Comparison of ENCODE assay signal across 15 cellular contexts in genomic region chr3:171828852-171829770, GRCh38. TPM values are rescaled to one million over a fixed set of nuclear protein-coding genes. Genes with fewer than 3 reads are reported as not detected.
DNase-seq lines count a peak whose midpoint lies in the region; ATAC-seq, FAIRE-seq and TF ChIP-seq lines count a peak whose summit lies in the region.
"Had no signal": no experiment of that assay in that cellular context is flagged by ENCODE, and none has a peak within 500 bp of the region (broad histone marks: within the 10 kb centered on the region; RNA-seq: fewer than 3 reads in every experiment).

No MANE protein-coding gene starts in this region.

- in situ Hi-C loops in K562 (cut with MboI) = no loop called here
- in situ Hi-C loops in HepG2 (cut with HindIII; ENCODE audit: extremely low pct_ligation_motif_present, low pct_unique_long_range_greater_than_20kb) = no loop called here

- POLR2A ChIA-PET in K562 (lab: Yijun Ruan, JAX) (interaction anchor here (0.6 to 1.4 kb wide), 5 partner anchors 15 to 363 kb away, joined by 3 to 4 read pairs (median 3); partner anchors contain the start of gene PLD1), HepG2 (lab: Yijun Ruan, JAX) (interaction anchor here (1.0 to 5.6 kb wide), 9 partner anchors 9 to 213 kb away, joined by 3 to 37 read pairs (median 5); partner anchors contain the start of genes PLD1 and TMEM212)

- no peaks in the 10 kb centered on the region for H4K20me1 ChIP-seq in K562 (replicated peaks; ENCODE audit: control insufficient read depth, insufficient read depth, low read length)
- no peaks in the 10 kb centered on the region for H4K20me1 ChIP-seq in HepG2 (ENCODE audit: insufficient read depth, low read length)

- H2AFZ ChIP-seq in K562 (ENCODE audit: low read depth, low read length) (no peak overlapping the region), HepG2 (ENCODE audit: low read length) (no peak overlapping the region)

- TF ChIP-seq POLR2A in K562 (conservative IDR thresholded peaks at IDR 0.05) (no peak), HepG2 (IDR thresholded peaks at IDR 0.05; ENCODE audit: insufficient read depth in 1 of 2, low read depth in 2 of 2, low read length in 2 of 2) (no peak), upper lobe of left lung (IDR thresholded peaks at IDR 0.05) (no peak)

- TF ChIP-seq EP300 in K562 (IDR thresholded peaks at IDR 0.05; ENCODE audit: low read length) = no peak
- no peak for TF ChIP-seq EP300 in HepG2 (IDR thresholded peaks at IDR 0.05; ENCODE audit: low read depth in 2 of 2, low read length in 2 of 2)
- no peak for TF ChIP-seq EP300 in HepG2 (CRISPR knock-in tag; IDR thresholded peaks at IDR 0.05; ENCODE audit: borderline replicate concordance)
- no peak for TF ChIP-seq EP300 in upper lobe of left lung (IDR thresholded peaks at IDR 0.05)

- no peak for TF ChIP-seq RAD21 in K562 (CRISPR knock-in tag; conservative IDR thresholded peaks at IDR 0.05 in 1 of 2, IDR thresholded peaks at IDR 0.05 in 1 of 2)
- no peak for TF ChIP-seq RAD21 in HepG2 (CRISPR knock-in tag; IDR thresholded peaks at IDR 0.05)

- no peaks in the 10 kb centered on the region for H3K9me1 ChIP-seq in K562 (ENCODE audit: control insufficient read depth, insufficient read depth, low read length)

- H3K27ac ChIP-seq in K562 (ENCODE audit: extremely low read depth, low read depth, low read length) (no peak overlapping the region), HepG2 (ENCODE audit: extremely low read length, insufficient read depth, low read length) (no peak overlapping the region), upper lobe of left lung (peak overlapping the region in 3 of 4 donors; percentile 1 to 55 (median 52))

- DNase-seq in NOMO-1 treated with DMSO at 0.1 percent for 48 hours (lab: John Stamatoyannopoulos, UW; ENCODE audit: unreplicated experiment) (peak; percentile 94), K562 (ENCODE audit: extremely low read depth in 1 of 4, low spot score in 3 of 4) (no peak), HepG2 (ENCODE audit: low spot score) (no peak), upper lobe of left lung (no peak), activated gamma-delta T cell treated with Interleukin-2 at 50 U/mL for 16 hours (no peak), amniotic stem cell (lab: John Stamatoyannopoulos, UW) (no peak)
- DNase-seq: NCI-H1694 treated with DMSO at 0.1 percent for 48 hours had no signal

- H3K4me2 ChIP-seq in K562 (ENCODE audit: insufficient read depth, low read length) (no peak overlapping the region), HepG2 (ENCODE audit: low read depth, low read length) (no peak overlapping the region)

- no peak overlapping the region for H3K4me3 ChIP-seq in K562
- no peak overlapping the region for H3K4me3 ChIP-seq in HepG2 (replicated peaks in 1 of 3; ENCODE audit: insufficient read depth in 1 of 3, low read depth in 2 of 3, low read length in 3 of 3)
- no peak overlapping the region for H3K4me3 ChIP-seq in upper lobe of left lung

- H3K79me2 ChIP-seq in K562 (ENCODE audit: control insufficient read depth, insufficient read depth, low read length) (no peaks in the 10 kb centered on the region), HepG2 (ENCODE audit: insufficient read depth, low read length) (no peaks in the 10 kb centered on the region)

- BruUV-seq in K562 (replicated peaks; lab: Mats Ljungman, UMichigan) (no TSS peak), HepG2 (replicated peaks; lab: Mats Ljungman, UMichigan) (no TSS peak)

- CTCF ChIA-PET in K562 (lab: Yijun Ruan, JAX; ENCODE audit: low intra/inter-chr PET ratio) (interaction anchor here (0.6 to 1.1 kb wide), 3 partner anchors 13 to 250 kb away, joined by 3 to 4 read pairs (median 3); no protein-coding TSS in a partner anchor), HepG2 (lab: Yijun Ruan, JAX; ENCODE audit: low intra/inter-chr PET ratio, low total read pairs) (no interaction called here)

- H3K36me3 ChIP-seq in K562 (ENCODE audit: control insufficient read depth, insufficient read depth, low read length) = no peaks in the 10 kb centered on the region
- H3K36me3 ChIP-seq in HepG2 (replicated peaks in 1 of 2; ENCODE audit: control insufficient read depth in 1 of 2, insufficient read depth in 2 of 2, low read length in 2 of 2) = no peaks in the 10 kb centered on the region
- no peaks in the 10 kb centered on the region for H3K36me3 ChIP-seq in upper lobe of left lung

- 27% methylated on average over 5 of the region's 5 CpGs for WGBS in K562 (ENCODE audit: insufficient coverage, low coverage, missing lambda C conversion rate)
- WGBS in HepG2 (ENCODE audit: low lambda C conversion rate) = 86% methylated on average over 5 of the region's 5 CpGs
- WGBS in upper lobe of left lung, 2 donors = 61 to 81% methylated on average over 5 of the region's 5 CpGs

- ATAC-seq in K562 (no peak), HepG2 (no peak), upper lobe of left lung (ENCODE audit: low FRiP score in 2 of 2) (peak in 1 of 2 donors; percentile 9), HG03196 (IDR thresholded peaks at IDR 0.05; ENCODE audit: unreplicated experiment) (no peak)
- ATAC-seq: activated CD4-positive, alpha-beta T cell treated with anti-CD3 and anti-CD28 coated beads for 36 hours had no signal

- no peak overlapping the region for H3K9ac ChIP-seq in K562 (ENCODE audit: insufficient read depth in 1 of 2, low read depth in 2 of 2, low read length in 2 of 2)
- no peak overlapping the region for H3K9ac ChIP-seq in HepG2 (ENCODE audit: insufficient read depth, low read depth, low read length)

- H3K4me1 ChIP-seq in K562 (replicated peaks in 1 of 2; ENCODE audit: control insufficient read depth in 2 of 2, insufficient read depth in 2 of 2, low read length in 2 of 2) (peaks cover 0 to 8% of the 10 kb centered on the region in 2 experiments; a peak in 3 of 5 replicates), HepG2 (ENCODE audit: insufficient read depth, low read length) (peaks cover 79% of the 10 kb centered on the region), upper lobe of left lung (peaks cover 26 to 37% (median 34%) of the 10 kb centered on the region in 4 donors)

- FAIRE-seq in K562 (lab: Jason Lieb, UNC) (no peak), HepG2 (lab: Jason Lieb, UNC) (no peak)

- intact Hi-C loops in K562 (cut with micrococcal nuclease) = no loop called here
- intact Hi-C loops in HepG2 (cut with micrococcal nuclease; ENCODE audit: unreplicated experiment) = no loop called here

- H3K27me3 ChIP-seq in K562 (ENCODE audit: control insufficient read depth in 2 of 2, insufficient read depth in 2 of 2, low read length in 2 of 2) (no peaks in the 10 kb centered on the region), HepG2 (ENCODE audit: control insufficient read depth in 1 of 2, insufficient read depth in 2 of 2, low read length in 2 of 2) (no peaks in the 10 kb centered on the region), upper lobe of left lung (no peaks in the 10 kb centered on the region)

- H3K9me3 ChIP-seq in K562 (replicated peaks; ENCODE audit: control insufficient read depth, insufficient read depth, low read depth, low read length) = no peaks in the 10 kb centered on the region
- H3K9me3 ChIP-seq in HepG2 (ENCODE audit: low read length) = no peaks in the 10 kb centered on the region
- no peaks in the 10 kb centered on the region for H3K9me3 ChIP-seq in upper lobe of left lung

- TF ChIP-seq CTCF in K562 (IDR thresholded peaks at IDR 0.05 in 2 of 3, conservative IDR thresholded peaks at IDR 0.05 in 1 of 3; ENCODE audit: insufficient read depth in 2 of 3, low read depth in 1 of 3, low read length in 3 of 3) = no peak
- no peak for TF ChIP-seq CTCF in HepG2 (CRISPR knock-in tag; IDR thresholded peaks at IDR 0.05)
- TF ChIP-seq CTCF in upper lobe of left lung (IDR thresholded peaks at IDR 0.05) = no peak

RNA-seq across cellular contexts. Expression of gene TMEM212, which starts 14.0 kb away (rescaled TPM):
- not detected in 2 replicates for total RNA-seq in K562 (2011; cell fraction: chromatin; rRNA removed; ENCODE audit: low replicate concordance)
- total RNA-seq in K562 (2011; cell fraction: nucleolus; rRNA removed) = not detected in 2 replicates
- total RNA-seq in K562 (2011; cell fraction: nucleoplasm; rRNA removed) = not detected in 2 replicates
- total RNA-seq in K562 (2014; rRNA removed) (not detected in 2 replicates), K562 (2014; rRNA removed; fragmentation: Illumina TruSeq; extraction: Trizol) (not detected in 2 replicates), K562 (2015; rRNA removed; fragmentation: Illumina TruSeq; extraction: Trizol) (not detected in 2 replicates), K562 (2021) (not detected in 2 replicates), HepG2 (2016; rRNA removed; fragmentation: Illumina TruSeq; extraction: Trizol) (not detected in 2 replicates), upper lobe of left lung (10 to 100 TPM in 1 of 6 donors, 1 to 10 TPM in 4, under 1 TPM in 1; 0.11 to 20.8 (median 3.7) TPM)
- polyA plus RNA-seq in K562 (2011; rRNA removed) (not detected in 2 replicates), K562 (2014; fragmentation: Illumina TruSeq; extraction: Trizol) (not detected in 2 replicates), K562 (2014; fragmentation: Nextera tagmentation; extraction: Ambion mirVana) (not detected), K562 (2014; rRNA removed) (not detected in 2 replicates), HepG2 (2011; rRNA removed) (not detected in 2 replicates)
- polyA plus RNA-seq in K562 (2011; cell fraction: cytosol; rRNA removed) = not detected in 2 replicates
- polyA plus RNA-seq in K562 (2011; cell fraction: nucleus; rRNA removed) = not detected in 2 replicates
- polyA plus RNA-seq in K562 (2012) = not detected in 2 replicates
- polyA minus RNA-seq in K562 (2011; rRNA and poly(A)+ RNA removed) = not detected in 2 replicates
- not detected in 2 replicates for polyA minus RNA-seq in K562 (2011; cell fraction: cytosol; rRNA and poly(A)+ RNA removed)
- not detected in 2 replicates for polyA minus RNA-seq in K562 (2011; cell fraction: nucleus; rRNA and poly(A)+ RNA removed)
- not detected in 2 replicates for total RNA-seq in HepG2 (2016; cell fraction: cytosol; rRNA removed; fragmentation: Illumina TruSeq; extraction: Trizol; ENCODE audit: low read depth)
- not detected in 2 replicates for total RNA-seq in HepG2 (2016; cell fraction: insoluble cytoplasmic fraction; rRNA removed; fragmentation: Illumina TruSeq; extraction: Trizol)
- not detected in 2 replicates for total RNA-seq in HepG2 (2016; cell fraction: membrane; rRNA removed; fragmentation: Illumina TruSeq; extraction: Trizol)
- not detected in 2 replicates for total RNA-seq in HepG2 (2016; cell fraction: nucleus; rRNA removed; fragmentation: Illumina TruSeq; extraction: Trizol)
- 0.06 TPM in 1 of 2 replicates, not detected in the other for polyA plus RNA-seq in HepG2 (2011; cell fraction: cytosol; rRNA removed)
- polyA plus RNA-seq in HepG2 (2011; cell fraction: nucleus; rRNA removed) = 0.33 TPM in 1 of 2 replicates, not detected in the other
- not detected in 2 replicates for polyA plus RNA-seq in HepG2 (2012)
- not detected in 2 replicates for polyA plus RNA-seq in HepG2 (2016; cell fraction: cytosol; fragmentation: Illumina TruSeq; extraction: Trizol; ENCODE audit: low read depth)
- polyA plus RNA-seq in HepG2 (2016; cell fraction: insoluble cytoplasmic fraction; fragmentation: Illumina TruSeq; extraction: Trizol; ENCODE audit: low read depth) = not detected in 2 replicates
- polyA plus RNA-seq in HepG2 (2016; cell fraction: membrane; fragmentation: Illumina TruSeq; extraction: Trizol; ENCODE audit: low read depth) = not detected in 2 replicates
- not detected in 2 replicates for polyA plus RNA-seq in HepG2 (2016; cell fraction: nucleus; fragmentation: Illumina TruSeq; extraction: Trizol; ENCODE audit: insufficient read depth, low read depth)
- not detected in 2 replicates for polyA minus RNA-seq in HepG2 (2011; rRNA and poly(A)+ RNA removed; ENCODE audit: low replicate concordance)
- polyA minus RNA-seq in HepG2 (2011; cell fraction: cytosol; rRNA and poly(A)+ RNA removed) = not detected in 2 replicates
- polyA minus RNA-seq in HepG2 (2011; cell fraction: nucleus; rRNA and poly(A)+ RNA removed) = 1.2 TPM in 1 of 2 replicates, not detected in the other
- total RNA-seq: activated CD4-positive, alpha-beta T cell treated with anti-CD3 and anti-CD28 coated beads for 36 hours; activated T-helper 1 cell treated with anti-CD3 and anti-CD28 coated beads, Interleukin-12 subunit alpha, Interleukin-12 subunit beta, Interleukin-2, Interleukin-4 antibody, amounts not matched to agents 30 ng/mL and 10 ng/mL and 1 ng/mL, durations not matched to agents 14 hours and 24 hours and 36 hours; mononuclear cell; pulmonary artery endothelial cell; T-cell had no signal
- polyA plus RNA-seq: esophagus, IgD-negative memory B cell had no signal

RNA-seq across cellular contexts. Expression of gene PLD1, which starts 18.8 kb away (rescaled TPM):
- 32.1 and 98.0 TPM in 2 replicates for total RNA-seq in K562 (2011; cell fraction: chromatin; rRNA removed; ENCODE audit: low replicate concordance)
- 14.3 and 46.8 TPM in 2 replicates for total RNA-seq in K562 (2011; cell fraction: nucleolus; rRNA removed)
- 49.3 and 80.7 TPM in 2 replicates for total RNA-seq in K562 (2011; cell fraction: nucleoplasm; rRNA removed)
- total RNA-seq in K562 (2014; rRNA removed) (8.4 and 11.6 TPM in 2 replicates), K562 (2014; rRNA removed; fragmentation: Illumina TruSeq; extraction: Trizol) (18.7 and 22.5 TPM in 2 replicates), K562 (2015; rRNA removed; fragmentation: Illumina TruSeq; extraction: Trizol) (16.6 and 17.7 TPM in 2 replicates), K562 (2021) (20.0 and 28.8 TPM in 2 replicates), HepG2 (2016; rRNA removed; fragmentation: Illumina TruSeq; extraction: Trizol) (27.1 and 33.6 TPM in 2 replicates), upper lobe of left lung (10 to 100 TPM; 11.2 to 47.1 (median 15.6) TPM)
- polyA plus RNA-seq in K562 (2011; rRNA removed) (11.7 and 17.9 TPM in 2 replicates), K562 (2014; fragmentation: Illumina TruSeq; extraction: Trizol) (18.6 TPM in 2 replicates), K562 (2014; fragmentation: Nextera tagmentation; extraction: Ambion mirVana) (10 to 100 TPM; 25.3 to 26.1 TPM), K562 (2014; rRNA removed) (11.4 and 16.3 TPM in 2 replicates), HepG2 (2011; rRNA removed) (50.3 and 59.4 TPM in 2 replicates)
- polyA plus RNA-seq in K562 (2011; cell fraction: cytosol; rRNA removed) = 5.8 and 10.9 TPM in 2 replicates
- polyA plus RNA-seq in K562 (2011; cell fraction: nucleus; rRNA removed) = 15.4 and 17.7 TPM in 2 replicates
- 14.2 and 49.0 TPM in 2 replicates for polyA plus RNA-seq in K562 (2012)
- 27.6 and 30.9 TPM in 2 replicates for polyA minus RNA-seq in K562 (2011; rRNA and poly(A)+ RNA removed)
- polyA minus RNA-seq in K562 (2011; cell fraction: cytosol; rRNA and poly(A)+ RNA removed) = 7.2 and 8.4 TPM in 2 replicates
- 15.3 and 32.3 TPM in 2 replicates for polyA minus RNA-seq in K562 (2011; cell fraction: nucleus; rRNA and poly(A)+ RNA removed)
- 12.6 and 14.9 TPM in 2 replicates for total RNA-seq in HepG2 (2016; cell fraction: cytosol; rRNA removed; fragmentation: Illumina TruSeq; extraction: Trizol; ENCODE audit: low read depth)
- total RNA-seq in HepG2 (2016; cell fraction: insoluble cytoplasmic fraction; rRNA removed; fragmentation: Illumina TruSeq; extraction: Trizol) = 28.7 and 35.7 TPM in 2 replicates
- 12.9 and 13.9 TPM in 2 replicates for total RNA-seq in HepG2 (2016; cell fraction: membrane; rRNA removed; fragmentation: Illumina TruSeq; extraction: Trizol)
- total RNA-seq in HepG2 (2016; cell fraction: nucleus; rRNA removed; fragmentation: Illumina TruSeq; extraction: Trizol) = 61.9 and 62.3 TPM in 2 replicates
- polyA plus RNA-seq in HepG2 (2011; cell fraction: cytosol; rRNA removed) = 28.6 and 41.2 TPM in 2 replicates
- 71.6 and 77.3 TPM in 2 replicates for polyA plus RNA-seq in HepG2 (2011; cell fraction: nucleus; rRNA removed)
- polyA plus RNA-seq in HepG2 (2012) = 41.8 and 49.9 TPM in 2 replicates
- polyA plus RNA-seq in HepG2 (2016; cell fraction: cytosol; fragmentation: Illumina TruSeq; extraction: Trizol; ENCODE audit: low read depth) = 3.8 and 4.4 TPM in 2 replicates
- polyA plus RNA-seq in HepG2 (2016; cell fraction: insoluble cytoplasmic fraction; fragmentation: Illumina TruSeq; extraction: Trizol; ENCODE audit: low read depth) = 25.0 and 25.2 TPM in 2 replicates
- 6.2 and 6.8 TPM in 2 replicates for polyA plus RNA-seq in HepG2 (2016; cell fraction: membrane; fragmentation: Illumina TruSeq; extraction: Trizol; ENCODE audit: low read depth)
- polyA plus RNA-seq in HepG2 (2016; cell fraction: nucleus; fragmentation: Illumina TruSeq; extraction: Trizol; ENCODE audit: insufficient read depth, low read depth) = 33.1 and 33.7 TPM in 2 replicates
- 21.7 and 144 TPM in 2 replicates for polyA minus RNA-seq in HepG2 (2011; rRNA and poly(A)+ RNA removed; ENCODE audit: low replicate concordance)
- polyA minus RNA-seq in HepG2 (2011; cell fraction: cytosol; rRNA and poly(A)+ RNA removed) = 63.4 and 75.3 TPM in 2 replicates
- 391 and 460 TPM in 2 replicates for polyA minus RNA-seq in HepG2 (2011; cell fraction: nucleus; rRNA and poly(A)+ RNA removed)
- polyA plus RNA-seq: IgD-negative memory B cell had no signal

Comparison
In these comparisons a context has a peak if more than half of its experiments do, and no peak if none do; other contexts are left out.
1. H3K27ac ChIP-seq: peak in upper lobe of left lung (3 of 4); none in K562 (single experiment) and HepG2 (single experiment).